ENCODE assay signal across 9 cellular contexts in the genomic region with DNA sequence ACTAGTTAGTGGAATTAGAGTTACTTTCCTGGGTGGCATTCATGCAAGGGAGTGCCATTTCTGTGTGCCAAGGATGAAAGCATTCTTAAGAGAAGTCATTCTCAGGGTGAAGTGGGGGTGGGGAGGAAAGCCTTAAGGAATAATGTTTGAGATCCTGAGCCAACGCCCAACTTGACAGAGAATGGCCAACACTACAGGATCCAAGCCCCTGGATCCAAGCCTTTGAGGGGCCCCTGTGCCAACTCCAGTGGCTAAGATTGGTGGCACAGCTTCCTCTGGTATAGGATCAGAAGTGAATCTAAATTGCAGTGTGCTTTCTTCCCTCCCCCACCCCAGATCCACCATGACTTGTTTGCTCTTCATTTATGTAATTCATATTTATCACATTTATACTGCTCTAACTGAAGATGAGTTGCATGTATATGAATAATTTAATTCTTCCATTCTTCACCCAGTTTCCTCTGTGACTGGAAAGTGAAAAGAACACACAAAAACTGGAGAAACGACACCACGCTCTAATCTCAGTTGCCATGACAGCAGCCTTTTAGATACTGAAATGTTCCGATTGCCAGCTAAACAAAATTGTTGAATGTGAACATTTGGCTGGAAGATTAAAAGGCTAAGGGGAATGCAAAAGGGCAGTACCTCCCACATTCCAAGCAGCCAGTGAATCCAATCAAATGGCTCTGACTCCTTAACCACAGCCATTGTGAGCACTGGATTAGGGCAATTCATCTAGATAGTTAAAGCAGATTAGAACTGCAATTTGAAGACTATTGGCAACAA. TPM values are rescaled to one million over a fixed set of nuclear protein-coding genes. Genes with fewer than 3 reads are reported as not detected.
A peak's percentile ranks its signal among the peaks of the same experiment; 100 is the strongest.
DNase-seq lines count a peak whose midpoint lies in the region; ATAC-seq and TF ChIP-seq lines count a peak whose summit lies in the region.
"Had no signal": no experiment of that assay in that cellular context is flagged by ENCODE, and none has a peak within 500 bp of the region (broad histone marks: within the 10 kb centered on the region; RNA-seq: fewer than 3 reads in every experiment).

No MANE protein-coding gene starts in this region.

- TF ChIP-seq POLR2A in testis (IDR thresholded peaks at IDR 0.05) = no peak

- DNase-seq in NCI-H1694 treated with DMSO at 0.1 percent for 48 hours (lab: John Stamatoyannopoulos, UW) (peak; percentile 25), NCI-H1694 (lab: John Stamatoyannopoulos, UW) (no peak), left ventricle myocardium inferior (no peak), testis (peak; percentile 57), hippocampal formation (lab: John Stamatoyannopoulos, UW) (no peak), chondrocyte (ENCODE audit: low spot score) (no peak)

- peaks cover 95% of the 10 kb centered on the region for H3K79me2 ChIP-seq in SU-DHL-6 (ENCODE audit: insufficient read depth, low read length)

- H3K36me3 ChIP-seq in SU-DHL-6 (ENCODE audit: low read length) (no peaks in the 10 kb centered on the region; the same call in 1 of the 2 replicates), left ventricle myocardium inferior (no peaks in the 10 kb centered on the region), testis (ENCODE audit: low read depth, missing control alignments) (no peaks in the 10 kb centered on the region)

- H3K9me2 ChIP-seq in SU-DHL-6 (replicated peaks; ENCODE audit: insufficient read depth, low read length) = no peaks in the 10 kb centered on the region

- peak overlapping the region; percentile 96 for H3K4me2 ChIP-seq in SU-DHL-6 (ENCODE audit: low read depth, low read length, poor library complexity, severe bottlenecking)

- peak overlapping the region; percentile 88 for H3K4me3 ChIP-seq in SU-DHL-6 (ENCODE audit: insufficient read depth, low read length, poor library complexity, severe bottlenecking)
- peak overlapping the region; percentile 79 for H3K4me3 ChIP-seq in left ventricle myocardium inferior
- no peak overlapping the region for H3K4me3 ChIP-seq in testis

- H3F3A ChIP-seq in SU-DHL-6 (ENCODE audit: insufficient read depth) = peaks cover 66% of the 10 kb centered on the region

- H2AFZ ChIP-seq in SU-DHL-6 (ENCODE audit: low read depth, low read length, severe bottlenecking) = no peak overlapping the region

- 30 to 44% methylated on average over 4 of the region's 4 CpGs for WGBS in testis, 2 donors

- H3K27me3 ChIP-seq in SU-DHL-6 (ENCODE audit: low read length) (no peaks in the 10 kb centered on the region), left ventricle myocardium inferior (ENCODE audit: low read depth) (no peaks in the 10 kb centered on the region), testis (no peaks in the 10 kb centered on the region)

- H3K36me3 Mint-ChIP-seq in chondrocyte (ENCODE audit: low read depth) = no peaks in the 10 kb centered on the region

- TF ChIP-seq CTCF in SU-DHL-6 (IDR thresholded peaks at IDR 0.05; ENCODE audit: insufficient read depth, low read length, poor library complexity, severe bottlenecking) = no peak
- no peak for TF ChIP-seq CTCF in left ventricle myocardium inferior (IDR thresholded peaks at IDR 0.05; ENCODE audit: borderline replicate concordance)
- TF ChIP-seq CTCF in testis (IDR thresholded peaks at IDR 0.05) = no peak
- TF ChIP-seq CTCF in chondrocyte (IDR thresholded peaks at IDR 0.05) = no peak

- intact Hi-C loops in left ventricle myocardium inferior (cut with micrococcal nuclease) (loop anchor here (10.0 kb wide), 1 partner anchor 163 kb away; no protein-coding TSS in a partner anchor), testis (cut with DNase I; ENCODE audit: low total_unique reads) (no loop called here)

- H3K4me1 ChIP-seq in left ventricle myocardium inferior (peaks cover 91% of the 10 kb centered on the region), testis (peaks cover 24% of the 10 kb centered on the region)

- no peaks in the 10 kb centered on the region for H4K20me1 ChIP-seq in SU-DHL-6 (ENCODE audit: low read depth, low read length)

- H3K9me3 ChIP-seq in SU-DHL-6 (ENCODE audit: insufficient read depth, low read length) = no peaks in the 10 kb centered on the region
- H3K9me3 ChIP-seq in left ventricle myocardium inferior (replicated peaks) = no peaks in the 10 kb centered on the region
- no peaks in the 10 kb centered on the region for H3K9me3 ChIP-seq in testis

- no peaks in the 10 kb centered on the region for H3K9me3 Mint-ChIP-seq in chondrocyte (ENCODE audit: low read depth)

- peak overlapping the region; percentile 98 for H3K27ac ChIP-seq in SU-DHL-6 (ENCODE audit: low read depth, low read length)
- H3K27ac ChIP-seq in left ventricle myocardium inferior (replicated peaks) = no peak overlapping the region
- no peak overlapping the region for H3K27ac ChIP-seq in testis
- H3K27ac ChIP-seq: C4-2B had no signal

- H3K9ac ChIP-seq in SU-DHL-6 (ENCODE audit: low read length) = peak overlapping the region; percentile 89

- H3K27ac Mint-ChIP-seq in chondrocyte (ENCODE audit: unreplicated experiment) = no peak overlapping the region

- no peaks in the 10 kb centered on the region for H3K4me1 Mint-ChIP-seq in chondrocyte (ENCODE audit: low read depth)

- no peak for ATAC-seq in GM19463 (IDR thresholded peaks at IDR 0.05; ENCODE audit: unreplicated experiment)

- H3K4me3 Mint-ChIP-seq in chondrocyte (ENCODE audit: unreplicated experiment) = no peak overlapping the region

- H3K27me3 Mint-ChIP-seq in chondrocyte (ENCODE audit: low read depth) = no peaks in the 10 kb centered on the region

RNA-seq across cellular contexts. Expression of a gene that starts 4.5 kb away (rescaled TPM):
- total RNA-seq in left ventricle myocardium inferior = 6.8 TPM
- 10 to 100 TPM; 42.1 to 42.4 TPM for total RNA-seq in testis
- 28.7 TPM for polyA plus RNA-seq in testis (ENCODE audit: insufficient read depth, low read depth, low replicate concordance)
- total RNA-seq in chondrocyte = 20.7 to 36.3 TPM (median 23.8 TPM) in 3 replicates

Comparison
In these comparisons a context has a peak if more than half of its experiments do, and no peak if none do; other contexts are left out.
1. DNase-seq: peak in NCI-H1694 treated with DMSO at 0.1 percent for 48 hours (single experiment) and testis (single experiment); none in NCI-H1694 (single experiment), left ventricle myocardium inferior (single experiment), hippocampal formation (0 of 2) and chondrocyte (single experiment).
2. H3K4me3 ChIP-seq: peak in SU-DHL-6 (single experiment) and left ventricle myocardium inferior (single experiment); none in testis (0 of 2).